In the genomic region with DNA sequence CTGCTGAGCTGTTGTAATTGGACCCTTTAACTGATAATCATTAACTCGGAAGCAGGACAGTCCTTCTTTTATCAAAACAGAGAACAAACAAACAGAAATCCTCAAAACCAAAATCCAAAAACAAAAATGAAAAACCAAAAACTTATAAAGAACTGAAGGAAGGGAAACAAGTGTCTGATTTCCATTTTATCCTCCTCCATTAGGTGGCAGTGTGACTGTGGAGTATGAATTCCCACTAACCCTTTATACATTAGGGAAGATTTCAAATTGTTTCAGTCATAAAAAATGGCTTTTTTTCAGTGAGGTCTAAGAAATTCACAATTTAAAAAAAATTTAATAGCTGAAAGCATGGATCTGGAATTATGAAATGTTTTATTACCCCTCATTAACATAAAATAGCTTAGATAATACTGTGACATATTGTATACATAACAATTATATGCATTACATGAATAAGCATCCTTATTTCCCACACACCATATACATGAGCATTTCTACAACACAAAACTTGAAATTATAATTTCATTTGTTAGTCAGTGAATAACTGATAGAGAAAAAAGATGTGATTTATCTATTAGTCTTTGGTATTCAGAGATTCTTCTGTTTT, we compare ENCODE assay signal across 7 cellular contexts.
DNase-seq lines count a peak whose midpoint lies in the region; ATAC-seq and TF ChIP-seq lines count a peak whose summit lies in the region.

No MANE protein-coding gene starts in this region.

- peak; percentile 2 for DNase-seq in NCI-H2227 treated with DMSO at 0.1 percent for 48 hours (lab: John Stamatoyannopoulos, UW)
- no peak for DNase-seq in epithelial cell of proximal tubule (ENCODE audit: low read depth)
- peak; percentile 1 for DNase-seq in stromal cell of bone marrow (ENCODE audit: low read depth)
- no peak for DNase-seq in activated CD4-positive, alpha-beta T cell treated with anti-CD3 and anti-CD28 coated beads for 48 hours
- DNase-seq in NCI-H1436 (lab: John Stamatoyannopoulos, UW) = no peak

- no peak overlapping the region for H3K4me3 ChIP-seq in epithelial cell of proximal tubule (ENCODE audit: low read depth, low read length)

- peak; percentile 51; the same call in 1 of the 2 replicates for TF ChIP-seq CTCF in GM12874 (IDR thresholded peaks at IDR 0.05; ENCODE audit: insufficient read depth, low read depth, low read length)
- TF ChIP-seq CTCF in epithelial cell of proximal tubule (conservative IDR thresholded peaks at IDR 0.05; ENCODE audit: low read depth, low read length) = peak; percentile 79

- ATAC-seq in HG02588 (IDR thresholded peaks at IDR 0.05; ENCODE audit: unreplicated experiment) = peak; percentile 67

Comparison
In these comparisons a context has a peak if more than half of its experiments do, and no peak if none do; other contexts are left out.
1. DNase-seq: peak in NCI-H2227 treated with DMSO at 0.1 percent for 48 hours (single experiment) and stromal cell of bone marrow (single experiment); none in epithelial cell of proximal tubule (single experiment), activated CD4-positive, alpha-beta T cell treated with anti-CD3 and anti-CD28 coated beads for 48 hours (single experiment) and NCI-H1436 (single experiment).